Comparison of ENCODE assay signal across 12 cellular contexts in the genomic region with DNA sequence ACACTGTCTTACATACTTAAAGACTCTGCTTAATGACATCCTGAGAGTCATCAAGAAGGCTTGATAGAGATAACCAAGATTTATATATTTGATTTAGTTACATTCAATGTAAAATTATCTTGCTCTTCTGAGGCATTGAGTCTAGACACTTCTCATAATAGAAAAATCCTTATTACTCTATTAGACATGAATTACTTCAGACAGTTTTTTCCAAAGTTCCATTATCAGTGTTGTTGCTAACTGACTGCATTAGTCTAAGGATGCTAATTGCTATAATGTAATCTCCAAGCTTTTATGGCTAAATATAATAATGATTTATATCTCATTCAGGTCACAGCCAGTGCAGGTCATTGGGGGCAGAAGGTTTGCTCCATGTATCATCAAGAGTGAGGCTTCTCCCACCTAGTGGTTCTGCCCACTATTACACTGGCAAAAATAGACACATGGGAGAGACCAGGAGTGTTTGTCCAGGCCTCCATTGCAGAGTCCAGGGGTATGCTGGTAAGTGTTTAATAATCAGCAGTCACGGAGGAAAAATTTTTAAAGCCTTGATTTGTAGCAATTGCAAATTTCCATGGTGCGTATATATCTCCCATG.
DNase-seq lines count a peak whose midpoint lies in the region; ATAC-seq, FAIRE-seq and TF ChIP-seq lines count a peak whose summit lies in the region.
"Had no signal": no experiment of that assay in that cellular context is flagged by ENCODE, and none has a peak within 500 bp of the region (broad histone marks: within the 10 kb centered on the region; RNA-seq: fewer than 3 reads in every experiment).

No MANE protein-coding gene starts in this region.

- no peak for FAIRE-seq in keratinocyte (lab: Jason Lieb, UNC)
- FAIRE-seq: K562 had no signal

- dilution Hi-C loops in keratinocyte (cut with MboI; ENCODE audit: extremely low pct_ligation_motif_present, low sequenced_read_pairs) = no loop called here

- H4K20me1 ChIP-seq in keratinocyte (ENCODE audit: control insufficient read depth, extremely low read depth, insufficient read depth, low read length) = no peaks in the 10 kb centered on the region

- H3K79me2 ChIP-seq in keratinocyte (ENCODE audit: control insufficient read depth, insufficient read depth, low read length) = no peaks in the 10 kb centered on the region

- ATAC-seq in GM21786 (IDR thresholded peaks at IDR 0.05; ENCODE audit: unreplicated experiment) = no peak
- ATAC-seq in HG03432 (IDR thresholded peaks at IDR 0.05; ENCODE audit: unreplicated experiment) = no peak
- no peak for ATAC-seq in HG02610 (IDR thresholded peaks at IDR 0.05; ENCODE audit: unreplicated experiment)
- ATAC-seq: K562 had no signal

- no peak overlapping the region for H3K4me2 ChIP-seq in keratinocyte (ENCODE audit: control insufficient read depth, extremely low read depth, insufficient read depth, low read depth, low read length)

- no peak overlapping the region for H3K27ac ChIP-seq in keratinocyte (ENCODE audit: control insufficient read depth, insufficient read depth, low read length)

- no peak overlapping the region for H2AFZ ChIP-seq in keratinocyte (ENCODE audit: control insufficient read depth, low read length)

- H3K27ac Mint-ChIP-seq in HFFc6 = no peak overlapping the region

- H3K4me3 ChIP-seq in keratinocyte (ENCODE audit: control insufficient read depth in 2 of 3, extremely low read depth in 1 of 3, insufficient read depth in 2 of 3, low read depth in 1 of 3, low read length in 3 of 3) = no peak overlapping the region
- H3K4me3 ChIP-seq: K562 had no signal

- no peaks in the 10 kb centered on the region for H3K9me3 ChIP-seq in keratinocyte (ENCODE audit: control insufficient read depth, low read depth, low read length)

- H3K9me1 ChIP-seq in keratinocyte (ENCODE audit: control insufficient read depth, extremely low read depth, insufficient read depth, low read length) = no peaks in the 10 kb centered on the region

- H3K27me3 Mint-ChIP-seq in HFFc6 (ENCODE audit: insufficient read depth) = no peaks in the 10 kb centered on the region; the same call in 1 of the 2 replicates

- no peaks in the 10 kb centered on the region for H3K36me3 ChIP-seq in keratinocyte (ENCODE audit: control insufficient read depth in 2 of 2, extremely low read depth in 1 of 2, insufficient read depth in 2 of 2, low read length in 2 of 2)

- no peak overlapping the region for H3K4me3 Mint-ChIP-seq in HFFc6

- peaks cover 32% of the 10 kb centered on the region for H3K4me1 Mint-ChIP-seq in HFFc6 (ENCODE audit: low read depth)

- no peaks in the 10 kb centered on the region for H3K27me3 ChIP-seq in keratinocyte (ENCODE audit: control insufficient read depth, extremely low read depth, insufficient read depth, low read length)

- DNase-seq in COR-L47 (lab: John Stamatoyannopoulos, UW) (peak; percentile 11), HFFc6 (peak; percentile 32), SK-N-DZ (ENCODE audit: low spot score) (peak; percentile 63), keratinocyte (ENCODE audit: low read depth, low spot score) (no peak), NOMO-1 treated with DMSO at 0.1 percent for 48 hours (lab: John Stamatoyannopoulos, UW; ENCODE audit: unreplicated experiment) (no peak)
- DNase-seq: activated T-cell treated with anti-CD3 and anti-CD28 coated beads, Interleukin-2, amount 50 U/mL, for 1 hour; effector memory CD4-positive, alpha-beta T cell; stimulated activated CD4-positive, alpha-beta T cell treated with anti-CD3 and anti-CD28 coated beads, Interleukin-15, amount 100 ng/mL, for 24 hours had no signal

- no peaks in the 10 kb centered on the region for H3K9me3 Mint-ChIP-seq in HFFc6

- no peaks in the 10 kb centered on the region for H3K36me3 Mint-ChIP-seq in HFFc6 (ENCODE audit: low read depth)

- peak; percentile 75 for TF ChIP-seq CTCF in HFFc6 (IDR thresholded peaks at IDR 0.05)
- TF ChIP-seq CTCF in keratinocyte (optimal IDR thresholded peaks at IDR 0.05 in 1 of 3, IDR thresholded peaks at IDR 0.05 in 1 of 3, conservative IDR thresholded peaks at IDR 0.05 in 1 of 3; ENCODE audit: extremely low read depth in 1 of 3, insufficient read depth in 2 of 3, low read length in 3 of 3) = peak; percentile 25 to 50 (median 45)

- H3K4me1 ChIP-seq in keratinocyte (ENCODE audit: control insufficient read depth, extremely low read depth, insufficient read depth, low read length) = no peaks in the 10 kb centered on the region

- H3K9ac ChIP-seq in keratinocyte (ENCODE audit: control insufficient read depth, extremely low read depth, insufficient read depth, low read length) = no peak overlapping the region

Comparison
In these comparisons a context has a peak if more than half of its experiments do, and no peak if none do; other contexts are left out.
1. DNase-seq: peak in COR-L47 (single experiment), HFFc6 (single experiment) and SK-N-DZ (single experiment); none in keratinocyte (single experiment) and NOMO-1 treated with DMSO at 0.1 percent for 48 hours (single experiment).